In the genomic region with DNA sequence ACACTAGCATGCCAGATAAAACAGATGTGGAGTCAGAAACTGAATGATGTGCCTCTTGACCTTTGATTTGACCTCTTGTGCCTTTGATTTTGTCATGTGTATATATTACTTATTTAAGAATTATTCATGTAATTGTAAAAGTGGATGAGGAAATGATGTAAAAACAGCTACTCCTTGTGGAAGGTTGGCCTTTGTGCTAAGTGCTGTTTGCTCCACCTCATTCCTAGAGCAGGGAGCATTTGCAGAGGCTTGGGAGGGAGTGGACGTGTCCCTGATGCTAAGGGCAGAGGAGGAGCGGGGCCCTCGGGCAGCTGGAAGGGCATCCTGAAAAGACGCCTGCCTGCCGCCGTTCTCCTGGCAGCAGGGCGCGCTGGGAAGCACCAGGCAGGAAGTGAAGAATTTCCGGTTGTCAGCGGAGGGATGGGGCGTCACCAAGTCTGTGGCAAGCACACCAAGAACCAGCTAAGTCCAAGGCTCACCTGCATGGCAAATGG, we compare ENCODE assay signal across 8 cellular contexts.
DNase-seq lines count a peak whose midpoint lies in the region; ATAC-seq, FAIRE-seq and TF ChIP-seq lines count a peak whose summit lies in the region.

No MANE protein-coding gene starts in this region.

- no peak for TF ChIP-seq EP300 in H1 (IDR thresholded peaks at IDR 0.05; ENCODE audit: borderline replicate concordance in 1 of 2, low read depth in 2 of 2, low read length in 2 of 2)

- no peak for FAIRE-seq in H1 (lab: Jason Lieb, UNC)

- no peak overlapping the region for H2BK15ac ChIP-seq in H1 (ENCODE audit: low read length)

- no peak overlapping the region for H2BK5ac ChIP-seq in H1 (ENCODE audit: low read depth, low read length)

- no peak overlapping the region for H3K14ac ChIP-seq in H1 (ENCODE audit: insufficient read length)

- no peak overlapping the region for H4K8ac ChIP-seq in H1 (ENCODE audit: extremely low read depth, insufficient read depth, low read length)

- TF ChIP-seq RAD21 in H1 (IDR thresholded peaks at IDR 0.05 in 1 of 2, conservative IDR thresholded peaks at IDR 0.05 in 1 of 2; ENCODE audit: low read depth in 2 of 2, low read length in 2 of 2): no peak

- H3K18ac ChIP-seq in H1 (ENCODE audit: extremely low read depth, low read length): no peak overlapping the region; the same call in 1 of the 2 replicates

- H2BK120ac ChIP-seq in H1 (replicated peaks; ENCODE audit: low read depth, low read length): no peak overlapping the region

- no peak overlapping the region for H3K4ac ChIP-seq in H1 (replicated peaks; ENCODE audit: insufficient read length, low read depth, low read length)

- no peak overlapping the region for H2BK12ac ChIP-seq in H1 (ENCODE audit: low read depth, low read length)

- no peak overlapping the region for H4K5ac ChIP-seq in H1 (ENCODE audit: insufficient read length, low read depth, low read length)

- TF ChIP-seq POLR2A in H1 (IDR thresholded peaks at IDR 0.05; ENCODE audit: control extremely low read depth in 1 of 2, low read depth in 2 of 2, low read length in 2 of 2) (no peak), gastrocnemius medialis (IDR thresholded peaks at IDR 0.05) (no peak)

- DNase-seq in EL (peak; percentile 83), RWPE2 (ENCODE audit: low spot score) (no peak), H1 (ENCODE audit: low read depth in 1 of 2, low spot score in 2 of 2) (no peak), gastrocnemius medialis (no peak), left colon (no peak), DMS79 (lab: John Stamatoyannopoulos, UW) (no peak), RWPE1 (ENCODE audit: low spot score) (no peak)

- H4K91ac ChIP-seq in H1 (replicated peaks; ENCODE audit: insufficient read length, low read length): no peak overlapping the region

- H3K79me1 ChIP-seq in H1 (ENCODE audit: low read depth, low read length): no peaks in the 10 kb centered on the region

- H4K20me1 ChIP-seq in H1 (replicated peaks in 1 of 2; ENCODE audit: control insufficient read depth in 1 of 2, insufficient read depth in 2 of 2, low read length in 2 of 2): no peaks in the 10 kb centered on the region

- H3K27me3 ChIP-seq in RWPE2 (ENCODE audit: insufficient read depth, poor library complexity, severe bottlenecking) (no peaks in the 10 kb centered on the region), H1 (replicated peaks in 1 of 4; ENCODE audit: control insufficient read depth in 3 of 4, extremely low read depth in 1 of 4, insufficient read depth in 3 of 4, low read length in 3 of 4) (no peaks in the 10 kb centered on the region), gastrocnemius medialis (no peaks in the 10 kb centered on the region)

- H3K23me2 ChIP-seq in H1 (ENCODE audit: low read depth, low read length): no peaks in the 10 kb centered on the region; the same call in 1 of the 2 replicates

- no peak overlapping the region for H2AK5ac ChIP-seq in H1 (ENCODE audit: low read depth, low read length)

- H3K56ac ChIP-seq in H1 (replicated peaks; ENCODE audit: insufficient read length, low read depth, low read length): no peak overlapping the region

- ATAC-seq in RWPE2 (ENCODE audit: low read depth) (peak; percentile 38; the same call in 2 of the 3 replicates), gastrocnemius medialis (peak; percentile 45 to 62), left colon (no peak), GM21390 (IDR thresholded peaks at IDR 0.05; ENCODE audit: unreplicated experiment) (no peak)

- H3K4me1 ChIP-seq in RWPE2 (ENCODE audit: insufficient read depth, poor library complexity, severe bottlenecking) (no peaks in the 10 kb centered on the region), H1 (replicated peaks in 1 of 4; ENCODE audit: control insufficient read depth in 3 of 4, insufficient read depth in 4 of 4, low read length in 3 of 4) (no peaks in the 10 kb centered on the region), gastrocnemius medialis (no peaks in the 10 kb centered on the region)

- no peaks in the 10 kb centered on the region for H3K79me2 ChIP-seq in H1 (ENCODE audit: control insufficient read depth in 1 of 2, insufficient read depth in 2 of 2, low read length in 2 of 2)

- no peak overlapping the region for H3K9ac ChIP-seq in H1 (replicated peaks in 1 of 4; ENCODE audit: extremely low read depth in 1 of 4, low read depth in 3 of 4, low read length in 3 of 4)

- 0 out of 2 replicates have a peak overlapping the region, but pooled peaks have one; percentile 59 for H2AFZ ChIP-seq in H1 (ENCODE audit: low read length)

- TF ChIP-seq CTCF in RWPE2 (IDR thresholded peaks at IDR 0.05; ENCODE audit: poor library complexity, severe bottlenecking) (no peak), H1 (IDR thresholded peaks at IDR 0.05; ENCODE audit: control extremely low read depth in 1 of 3, insufficient read depth in 1 of 3, low read depth in 1 of 3, low read length in 3 of 3) (no peak), gastrocnemius medialis (IDR thresholded peaks at IDR 0.05 in 4 of 5, conservative IDR thresholded peaks at IDR 0.05 in 1 of 5) (no peak), RWPE1 (conservative IDR thresholded peaks at IDR 0.05; ENCODE audit: low read depth) (no peak)

- H2BK20ac ChIP-seq in H1 (ENCODE audit: low read length): no peak overlapping the region

- CTCF ChIA-PET in H1 (lab: Charles Lee; ENCODE audit: partially characterized antibody) (interaction anchor here (0.9 kb wide), 1 partner anchor 175 kb away, joined by 3 read pairs; no protein-coding TSS in a partner anchor), RWPE1 (lab: Yijun Ruan, JAX) (interaction anchor here (0.6 kb wide), 1 partner anchor 95 kb away, joined by 3 read pairs; no protein-coding TSS in a partner anchor)

- H3K4me3 ChIP-seq in RWPE2 (ENCODE audit: severe bottlenecking): no peak overlapping the region
- no peak overlapping the region for H3K4me3 ChIP-seq in H1 (ENCODE audit: extremely low read depth in 1 of 4, insufficient read depth in 2 of 4, low read depth in 3 of 4, low read length in 4 of 4)
- H3K4me3 ChIP-seq in gastrocnemius medialis: no peak overlapping the region

- no peaks in the 10 kb centered on the region for H3K36me3 ChIP-seq in RWPE2 (ENCODE audit: low read depth)
- no peaks in the 10 kb centered on the region for H3K36me3 ChIP-seq in H1 (ENCODE audit: control insufficient read depth in 2 of 4, insufficient read depth in 4 of 4, low read length in 3 of 4)
- H3K36me3 ChIP-seq in gastrocnemius medialis: no peaks in the 10 kb centered on the region

- 86% methylated on average over 11 of the region's 11 CpGs; no CpG with 5 or more reads in 1 of the 2 experiments for WGBS in H1 (ENCODE audit: extremely low coverage in 1 of 2, insufficient coverage in 1 of 2, insufficient read length in 1 of 2, insufficient replicate concordance in 2 of 2, low coverage in 1 of 2, low lambda C conversion rate in 2 of 2, missing lambda C conversion rate in 1 of 2), 2 experiments

- POLR2A ChIA-PET in H1 (lab: Charles Lee; ENCODE audit: partially characterized antibody) (no interaction called here), RWPE1 (lab: Yijun Ruan, JAX; ENCODE audit: low non-redundant PET) (no interaction called here)

- H3K4me2 ChIP-seq in H1 (ENCODE audit: insufficient read depth in 1 of 2, low read depth in 2 of 2, low read length in 2 of 2): no peak overlapping the region

- in situ Hi-C loops in gastrocnemius medialis (cut with MboI; ENCODE audit: low sequenced_read_pairs in 4 of 4): no loop called here

- H3K27ac ChIP-seq in RWPE2 (ENCODE audit: poor library complexity, severe bottlenecking) (no peak overlapping the region), H1 (ENCODE audit: low read depth, low read length) (no peak overlapping the region), gastrocnemius medialis (peak overlapping the region; percentile 39 to 72 (median 48)), RWPE1 (no peak overlapping the region)

- intact Hi-C loops in gastrocnemius medialis (cut with DNase I; ENCODE audit: low total_unique reads) (loop anchor here (5.0 kb wide), 1 partner anchor 154 kb away; no protein-coding TSS in a partner anchor), left colon (cut with DNase I, micrococcal nuclease) (no loop called here)

- H3K9me3 ChIP-seq in RWPE2 (ENCODE audit: severe bottlenecking) (peaks cover 3% of the 10 kb centered on the region), H1 (ENCODE audit: insufficient read depth in 2 of 2, low read depth in 1 of 2, low read length in 1 of 2) (no peaks in the 10 kb centered on the region), gastrocnemius medialis (no peaks in the 10 kb centered on the region)

- H3K23ac ChIP-seq in H1 (ENCODE audit: insufficient read length): no peak overlapping the region

TF ChIP-seq in H1, 55 proteins besides CTCF, POLR2A, EP300 and RAD21 (continues in another document):
- TF ChIP-seq MAFK (IDR thresholded peaks at IDR 0.05; ENCODE audit: low read depth, low read length) (no peak), BRCA1 (IDR thresholded peaks at IDR 0.05; ENCODE audit: low read depth, low read length) (no peak), HDAC2 (IDR thresholded peaks at IDR 0.05; ENCODE audit: borderline replicate concordance in 1 of 2, low read depth in 2 of 2, low read length in 2 of 2) (no peak), SIRT6 (IDR thresholded peaks at IDR 0.05; ENCODE audit: low read length) (no peak)

Comparison
In these comparisons a context has a peak if more than half of its experiments do, and no peak if none do; other contexts are left out.
1. ATAC-seq: peak in RWPE2 (single experiment) and gastrocnemius medialis (2 of 2); none in left colon (single experiment) and GM21390 (single experiment).
2. H3K27ac ChIP-seq: peak in gastrocnemius medialis (4 of 4); none in RWPE2 (single experiment), H1 (single experiment) and RWPE1 (single experiment).